ENCODE assay signal across 1 cellular context in the genomic region with DNA sequence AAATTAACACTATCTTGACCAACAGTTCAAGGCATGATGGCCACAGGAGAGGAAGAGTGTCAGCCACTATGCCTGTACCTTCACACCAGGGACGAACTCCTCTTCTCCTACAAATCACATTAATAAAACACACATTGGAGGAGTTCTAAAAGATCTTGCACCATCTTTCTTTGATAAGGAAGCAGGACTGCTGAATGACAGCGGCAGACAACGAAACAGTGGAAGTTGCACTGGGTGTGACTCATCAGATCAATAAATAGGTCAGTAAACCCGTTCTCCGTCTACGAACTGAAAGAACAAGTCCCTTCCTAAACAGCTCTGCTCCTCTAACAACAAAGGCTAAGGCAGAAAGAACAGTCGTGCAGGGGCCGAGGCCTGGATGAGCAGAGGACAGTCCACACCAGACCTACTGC.
TF ChIP-seq lines count a peak whose summit lies in the region.

No MANE protein-coding gene starts in this region.

TF ChIP-seq in liver, 16 proteins besides CTCF, POLR2A, EP300 and RAD21 (continued from another document):
- TF ChIP-seq, protein P1, sequence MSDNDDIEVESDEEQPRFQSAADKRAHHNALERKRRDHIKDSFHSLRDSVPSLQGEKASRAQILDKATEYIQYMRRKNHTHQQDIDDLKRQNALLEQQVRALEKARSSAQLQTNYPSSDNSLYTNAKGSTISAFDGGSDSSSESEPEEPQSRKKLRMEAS (IDR thresholded peaks at IDR 0.05): peak; percentile 30
- TF ChIP-seq GABPA (IDR thresholded peaks at IDR 0.05 in 1 of 2, conservative IDR thresholded peaks at IDR 0.05 in 1 of 2) (no peak), RXRA (IDR thresholded peaks at IDR 0.05) (peak; percentile 81 to 84), HNF4A (conservative IDR thresholded peaks at IDR 0.05) (peak; percentile 59 to 66), HNF4G (IDR thresholded peaks at IDR 0.05) (no peak), NR2F2 (IDR thresholded peaks at IDR 0.05) (no peak), EGR1 (IDR thresholded peaks at IDR 0.05; ENCODE audit: low read depth in 2 of 2) (no peak), TAF1 (conservative IDR thresholded peaks at IDR 0.05) (no peak), FOXA2 (IDR thresholded peaks at IDR 0.05) (no peak), YY1 (IDR thresholded peaks at IDR 0.05) (peak; percentile 35), SP1 (IDR thresholded peaks at IDR 0.05) (peak; percentile 44)
- TF ChIP-seq, protein P2, sequence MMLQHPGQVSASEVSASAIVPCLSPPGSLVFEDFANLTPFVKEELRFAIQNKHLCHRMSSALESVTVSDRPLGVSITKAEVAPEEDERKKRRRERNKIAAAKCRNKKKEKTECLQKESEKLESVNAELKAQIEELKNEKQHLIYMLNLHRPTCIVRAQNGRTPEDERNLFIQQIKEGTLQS (IDR thresholded peaks at IDR 0.05): peak; percentile 96
